2 cellular contexts compared by ENCODE assay signal in genomic region chr16:56941856-56942331, GRCh38.
TF ChIP-seq lines count a peak whose summit lies in the region.

No MANE protein-coding gene starts in this region.

TF ChIP-seq in A549, 52 proteins besides CTCF, POLR2A, EP300 and RAD21:
- TF ChIP-seq NPAS2 (CRISPR knock-in tag; IDR thresholded peaks at IDR 0.05; ENCODE audit: borderline replicate concordance) (no peak), NFE2L2 (conservative IDR thresholded peaks at IDR 0.05; ENCODE audit: low read length) (no peak), POLR2AphosphoS2 (conservative IDR thresholded peaks at IDR 0.05; ENCODE audit: low read length) (0 out of 2 replicates have a peak, but pooled peaks have one; percentile 51)

TF ChIP-seq in GM12878, 131 proteins besides CTCF, POLR2A, EP300 and RAD21:
- TF ChIP-seq BMI1 (IDR thresholded peaks at IDR 0.05; ENCODE audit: borderline replicate concordance) (peak; percentile 32; the same call in 1 of the 2 replicates), ZBTB4 (CRISPR knock-in tag; IDR thresholded peaks at IDR 0.05) (peak; percentile 63; the same call in 1 of the 2 replicates), SMC3 (IDR thresholded peaks at IDR 0.05; ENCODE audit: borderline replicate concordance, low read length) (no peak), POLR2AphosphoS2 (IDR thresholded peaks at IDR 0.05; ENCODE audit: low read depth, low read length) (0 out of 2 replicates have a peak, but pooled peaks have one; percentile 58), PML (IDR thresholded peaks at IDR 0.05; ENCODE audit: low read length) (0 out of 2 replicates have a peak, but pooled peaks have one; percentile 22), HDGF (IDR thresholded peaks at IDR 0.05) (0 out of 2 replicates have a peak, but pooled peaks have one; percentile 34), SMAD5 (IDR thresholded peaks at IDR 0.05; ENCODE audit: low read depth) (peak; percentile 73; the same call in 1 of the 2 replicates), IKZF1 (conservative IDR thresholded peaks at IDR 0.05) (0 out of 2 replicates have a peak, but pooled peaks have one; percentile 16), POLR2AphosphoS5 (IDR thresholded peaks at IDR 0.05; ENCODE audit: low read length) (peak; percentile 86), JUND (IDR thresholded peaks at IDR 0.05; ENCODE audit: low read depth, low read length) (no peak), NR2F1 (conservative IDR thresholded peaks at IDR 0.05) (no peak), POU2F2 (IDR thresholded peaks at IDR 0.05; ENCODE audit: borderline replicate concordance, low read depth, low read length) (peak; percentile 56; the same call in 2 of the 3 replicates), BACH1 (IDR thresholded peaks at IDR 0.05; ENCODE audit: borderline replicate concordance) (peak; percentile 74; the same call in 1 of the 2 replicates)
